ENCODE assay signal across 8 cellular contexts in genomic region chr22:41834005-41834975, GRCh38. TPM values are rescaled to one million over a fixed set of nuclear protein-coding genes. Genes with fewer than 3 reads are reported as not detected.
DNase-seq lines count a peak whose midpoint lies in the region; ATAC-seq and TF ChIP-seq lines count a peak whose summit lies in the region.

No MANE protein-coding gene starts in this region.

- no peaks in the 10 kb centered on the region for H4K20me1 ChIP-seq in neural cell (ENCODE audit: insufficient read depth)

- H3K36me3 ChIP-seq in GM06990 (ENCODE audit: control insufficient read depth, insufficient read depth, low read length) (peaks cover 13% of the 10 kb centered on the region), neural cell (ENCODE audit: insufficient read depth, low read length) (peaks cover 7% of the 10 kb centered on the region)

- H3K79me2 ChIP-seq in neural cell (replicated peaks; ENCODE audit: insufficient read depth, low read length) = peaks cover 59% of the 10 kb centered on the region

- H3F3A ChIP-seq in neural cell (ENCODE audit: insufficient read depth, low read length, poor library complexity, severe bottlenecking) = peaks cover 8% of the 10 kb centered on the region

- no peak overlapping the region for H2AFZ ChIP-seq in neural cell (ENCODE audit: low read depth, low read length)

- no peaks in the 10 kb centered on the region for H3K9me3 ChIP-seq in neural cell (ENCODE audit: low read length)

- intact Hi-C loops in dorsolateral prefrontal cortex (cut with DNase I) = no loop called here

- TF ChIP-seq CTCF in GM06990 (IDR thresholded peaks at IDR 0.05; ENCODE audit: insufficient read depth, low read length, poor library complexity, severe bottlenecking) = no peak
- peak in 1 of 56 donors; percentile 2 for TF ChIP-seq CTCF in dorsolateral prefrontal cortex (IDR thresholded peaks at IDR 0.05 in 54 of 56, conservative IDR thresholded peaks at IDR 0.05 in 2 of 56; ENCODE audit: low read depth in 1 of 56, partially characterized antibody in 56 of 56)
- TF ChIP-seq CTCF in neural cell (IDR thresholded peaks at IDR 0.05; ENCODE audit: poor library complexity, severe bottlenecking) = no peak

- H3K27me3 ChIP-seq in GM06990 (replicated peaks; ENCODE audit: control insufficient read depth, insufficient read depth, low read length) (no peaks in the 10 kb centered on the region), dorsolateral prefrontal cortex (no peaks in the 10 kb centered on the region), neural cell (ENCODE audit: insufficient read depth, low read depth, low read length) (no peaks in the 10 kb centered on the region)

- peak overlapping the region; percentile 98 for H3K9ac ChIP-seq in neural cell (ENCODE audit: low read length)

- peak overlapping the region; percentile 99 for H3K4me2 ChIP-seq in neural cell (ENCODE audit: low read length)

- no peak for TF ChIP-seq RAD21 in neural cell (conservative IDR thresholded peaks at IDR 0.05)

- DNase-seq in GM06990 (ENCODE audit: extremely low read depth, insufficient read length) (no peak), NCI-H748 (lab: John Stamatoyannopoulos, UW; ENCODE audit: unreplicated experiment) (peak; percentile 37), dorsolateral prefrontal cortex (no peak), inferior parietal cortex (ENCODE audit: extremely low spot score) (no peak), NCI-H2171 (lab: John Stamatoyannopoulos, UW) (no peak)

- ATAC-seq in GM18868 (IDR thresholded peaks at IDR 0.05; ENCODE audit: unreplicated experiment) (no peak), HG03108 (IDR thresholded peaks at IDR 0.05; ENCODE audit: unreplicated experiment) (no peak)

- peak; percentile 38 for TF ChIP-seq EP300 in neural cell (conservative IDR thresholded peaks at IDR 0.05; ENCODE audit: poor library complexity, severe bottlenecking)

- no peaks in the 10 kb centered on the region for H3K9me2 ChIP-seq in neural cell (ENCODE audit: insufficient read depth, low read length)

- H3K27ac ChIP-seq in dorsolateral prefrontal cortex (peak overlapping the region; percentile 82 to 100 (median 99)), neural cell (ENCODE audit: low read length) (peak overlapping the region; percentile 99)

- peak overlapping the region; percentile 95 for H3K4me3 ChIP-seq in GM06990 (replicated peaks; ENCODE audit: low read depth, low read length)
- peak overlapping the region; percentile 50 to 98 (median 91) for H3K4me3 ChIP-seq in dorsolateral prefrontal cortex
- H3K4me3 ChIP-seq in neural cell (ENCODE audit: low read length) = peak overlapping the region; percentile 98

TF ChIP-seq in neural cell, 6 proteins besides CTCF, POLR2A, EP300 and RAD21:
- no peak for TF ChIP-seq EZH2 (IDR thresholded peaks at IDR 0.05; ENCODE audit: borderline replicate concordance, insufficient read depth, low read length, poor library complexity, severe bottlenecking)
- peak; percentile 31 for TF ChIP-seq REST (IDR thresholded peaks at IDR 0.05; ENCODE audit: borderline replicate concordance)
- TF ChIP-seq TAF1 (IDR thresholded peaks at IDR 0.05; ENCODE audit: low read depth) = no peak
- peak; percentile 39 for TF ChIP-seq POLR2AphosphoS5 (IDR thresholded peaks at IDR 0.05)
- TF ChIP-seq SMC3 (conservative IDR thresholded peaks at IDR 0.05; ENCODE audit: poor library complexity) = no peak
- no peak for TF ChIP-seq MXI1 (conservative IDR thresholded peaks at IDR 0.05; ENCODE audit: poor library complexity, severe bottlenecking)
TF ChIP-seq in neural cell: peak in this region for 2.

RNA-seq across cellular contexts. Expression of gene SREBF2, which starts 1.4 kb away (rescaled TPM):
- 100 to 1,000 TPM; 129 to 246 (median 190) TPM for total RNA-seq in dorsolateral prefrontal cortex
- 73.0 and 87.3 TPM in 2 replicates for polyA plus RNA-seq in neural cell
- 131 and 133 TPM in 2 replicates for polyA minus RNA-seq in neural cell

RNA-seq across cellular contexts. Expression of gene CCDC134, which starts 33.8 kb away (rescaled TPM):
- total RNA-seq in dorsolateral prefrontal cortex = 10 to 100 TPM in 12 of 120 experiments, 1 to 10 TPM in 108; 4.1 to 13.3 (median 7.8) TPM
- 2.2 and 6.6 TPM in 2 replicates for polyA plus RNA-seq in neural cell
- polyA minus RNA-seq in neural cell = 13.1 and 20.2 TPM in 2 replicates
